In genomic region chr2:10520154-10520553, GRCh38 we compare ENCODE assay signal across 1 cellular context.
TF ChIP-seq lines count a peak whose summit lies in the region.

No MANE protein-coding gene starts in this region.

TF ChIP-seq in WTC11, 78 proteins besides CTCF, POLR2A, EP300 and RAD21 (continued from another document):
- no peak for TF ChIP-seq ELF4 (CRISPR knock-in tag; IDR thresholded peaks at IDR 0.05; ENCODE audit: low read depth)
- no peak for TF ChIP-seq ZNF263 (CRISPR knock-in tag; IDR thresholded peaks at IDR 0.05; ENCODE audit: low read depth)
- TF ChIP-seq ZBTB21 (CRISPR knock-in tag; IDR thresholded peaks at IDR 0.05; ENCODE audit: borderline replicate concordance), result no peak
